Comparison of ENCODE assay signal across 9 cellular contexts in the genomic region with DNA sequence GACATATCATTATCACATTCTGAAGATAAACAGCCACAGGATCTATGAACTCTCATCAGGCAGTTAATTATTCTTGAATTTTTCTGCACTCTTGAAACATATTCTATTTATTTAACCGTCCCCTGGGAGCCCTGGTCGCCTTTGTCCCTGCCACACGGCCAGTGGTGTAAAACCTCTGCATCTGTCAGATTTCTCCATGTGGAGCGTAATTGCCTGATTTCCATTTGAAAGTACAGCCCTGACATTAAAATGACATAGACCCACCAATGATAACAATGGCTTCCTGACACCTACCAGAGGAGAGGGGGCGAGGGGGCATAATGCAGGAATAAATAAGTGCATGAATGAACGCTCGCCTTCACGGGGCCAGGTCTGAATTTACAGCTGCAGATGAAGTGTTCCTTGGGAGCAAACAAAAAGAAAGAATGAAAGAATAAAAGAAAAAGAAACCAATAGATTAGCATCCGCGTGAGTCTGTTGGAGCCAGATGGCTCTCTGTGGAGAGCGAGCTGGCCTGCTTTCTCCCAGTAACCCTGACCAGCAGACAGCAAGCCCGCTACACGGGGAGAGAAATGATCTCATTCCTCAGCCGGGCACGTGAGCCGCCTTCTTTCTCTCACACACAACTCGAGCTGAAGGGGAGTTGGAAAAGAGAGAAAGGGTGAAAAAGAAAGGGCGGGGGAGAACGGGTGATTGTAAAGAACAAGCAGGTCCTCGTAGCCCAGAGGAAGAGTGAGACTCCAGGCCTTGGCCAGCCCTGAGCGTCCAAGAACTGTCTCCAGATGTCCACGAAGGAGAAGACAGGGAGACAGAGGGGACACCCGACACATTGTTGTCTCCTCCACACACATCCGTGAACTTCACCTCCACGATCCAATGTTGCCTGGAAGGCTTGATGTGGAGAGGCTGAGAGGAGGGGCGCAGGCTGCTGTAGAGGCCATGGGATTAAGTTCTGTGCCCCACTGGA.
A peak's percentile ranks its signal among the peaks of the same experiment; 100 is the strongest.
DNase-seq lines count a peak whose midpoint lies in the region; ATAC-seq and TF ChIP-seq lines count a peak whose summit lies in the region.
"Had no signal": no experiment of that assay in that cellular context is flagged by ENCODE, and none has a peak within 500 bp of the region (broad histone marks: within the 10 kb centered on the region; RNA-seq: fewer than 3 reads in every experiment).

No MANE protein-coding gene starts in this region.

- no peaks in the 10 kb centered on the region for H3K36me3 ChIP-seq in muscle layer of duodenum (ENCODE audit: control insufficient read depth in 1 of 2, insufficient read depth in 2 of 2, low read length in 2 of 2)

- peaks cover 19 to 29% (median 24%) of the 10 kb centered on the region in 3 donors for H3K4me1 Mint-ChIP-seq in T-cell

- H3K27ac ChIP-seq in coronary artery (peak overlapping the region in 1 of 2 donors; percentile 48), muscle layer of duodenum (ENCODE audit: low read length) (no peak overlapping the region)

- DNase-seq in Ammon's horn (ENCODE audit: low spot score) (peak; percentile 61), NCI-H1092 treated with DMSO at 0.1 percent for 48 hours (lab: John Stamatoyannopoulos, UW) (peak; percentile 79), coronary artery (ENCODE audit: low spot score) (no peak), RKO (ENCODE audit: low spot score) (no peak), HuH-7.5 (ENCODE audit: low spot score) (no peak), T-cell (no peak)

- POLR2A ChIA-PET in T-cell (lab: Charles Lee), result no interaction called here

- H3K4me3 Mint-ChIP-seq in T-cell, result peak overlapping the region in 1 of 3 donors; percentile 27

- peaks cover 0 to 5% (median 4%) of the 10 kb centered on the region in 3 donors for H3K9me3 Mint-ChIP-seq in T-cell

- H3K27ac Mint-ChIP-seq in T-cell, result no peak overlapping the region

- H3K36me3 Mint-ChIP-seq in T-cell, result no peaks in the 10 kb centered on the region

- no peak for ATAC-seq in GM21515 (IDR thresholded peaks at IDR 0.05; ENCODE audit: unreplicated experiment)
- no peak for ATAC-seq in T-cell (replicated peaks in 1 of 4)
- ATAC-seq: Panc1 had no signal

- no peaks in the 10 kb centered on the region for H3K27me3 ChIP-seq in muscle layer of duodenum (ENCODE audit: low read depth, low read length)

- H3K27me3 Mint-ChIP-seq in T-cell, result no peaks in the 10 kb centered on the region

- TF ChIP-seq CTCF in coronary artery (IDR thresholded peaks at IDR 0.05), result no peak

- H3K9me3 ChIP-seq in muscle layer of duodenum (ENCODE audit: control insufficient read depth in 1 of 2, low read length in 2 of 2), result no peaks in the 10 kb centered on the region

- CTCF ChIA-PET in T-cell (lab: Charles Lee), result no interaction called here

- H3K4me3 ChIP-seq in coronary artery (peak overlapping the region; percentile 43), muscle layer of duodenum (ENCODE audit: low read depth in 1 of 2, low read length in 2 of 2) (peak overlapping the region; percentile 37 to 41)

- peaks cover 29 to 39% of the 10 kb centered on the region in 2 donors for H3K4me1 ChIP-seq in muscle layer of duodenum (ENCODE audit: control insufficient read depth in 1 of 2, insufficient read depth in 2 of 2, low read length in 2 of 2)

Comparison
In these comparisons a context has a peak if more than half of its experiments do, and no peak if none do; other contexts are left out.
1. DNase-seq: peak in Ammon's horn (single experiment) and NCI-H1092 treated with DMSO at 0.1 percent for 48 hours (single experiment); none in coronary artery (single experiment), RKO (single experiment), HuH-7.5 (single experiment) and T-cell (0 of 34).